Comparison of ENCODE assay signal across 8 cellular contexts in the genomic region with DNA sequence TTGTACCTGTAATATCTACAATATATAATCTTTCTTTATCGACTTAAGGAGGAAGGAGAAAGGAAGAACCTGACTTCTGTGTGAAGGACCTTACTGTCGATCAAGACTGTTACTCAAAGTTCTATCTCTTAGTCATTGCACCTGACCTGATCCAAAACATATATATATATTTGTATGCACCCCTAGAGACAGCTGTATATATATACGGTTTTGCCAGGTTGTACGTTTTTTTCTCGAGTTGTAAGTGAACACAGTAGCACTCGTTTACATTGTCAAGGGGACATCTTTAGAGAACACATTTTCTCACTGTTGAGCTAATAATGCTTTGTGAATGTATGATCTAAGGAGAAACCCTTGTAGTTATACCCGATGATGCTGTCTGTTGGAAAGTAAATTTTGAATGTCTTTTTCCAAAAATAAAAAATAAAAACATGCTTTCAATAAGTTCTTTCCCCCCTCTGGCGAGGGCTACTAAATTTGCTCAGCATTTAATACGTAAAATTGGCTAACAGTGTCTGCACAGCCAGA. TPM values are rescaled to one million over a fixed set of nuclear protein-coding genes. Genes with fewer than 3 reads are reported as not detected.
DNase-seq lines count a peak whose midpoint lies in the region; ATAC-seq and TF ChIP-seq lines count a peak whose summit lies in the region.

No MANE protein-coding gene starts in this region.

- H3K27ac Mint-ChIP-seq in naive thymus-derived CD8-positive, alpha-beta T cell: peak overlapping the region; percentile 68 to 98 (median 96)

- peak; percentile 1 for ATAC-seq in GM18870 (IDR thresholded peaks at IDR 0.05; ENCODE audit: unreplicated experiment)
- ATAC-seq in naive thymus-derived CD8-positive, alpha-beta T cell: peak; percentile 4 to 10

- H3K27ac ChIP-seq in caudate nucleus (ENCODE audit: low read depth, low read length): peak overlapping the region; percentile 85

- H3K36me3 Mint-ChIP-seq in naive thymus-derived CD8-positive, alpha-beta T cell: peaks cover 0 to 17% (median 0%) of the 10 kb centered on the region in 3 donors

- peaks cover 25 to 54% (median 46%) of the 10 kb centered on the region in 4 donors for H3K4me1 Mint-ChIP-seq in naive thymus-derived CD8-positive, alpha-beta T cell

- no peak for TF ChIP-seq CTCF in LNCaP clone FGC (IDR thresholded peaks at IDR 0.05; ENCODE audit: control insufficient read depth, extremely low read depth, insufficient read depth)

- POLR2A ChIA-PET in naive thymus-derived CD8-positive, alpha-beta T cell (lab: Charles Lee): interaction anchor here (0.8 to 3.0 kb wide), 8 partner anchors 19 to 135 kb away, joined by 3 to 57 read pairs (median 3); a partner anchor contains a TSS

- no peaks in the 10 kb centered on the region for H3K27me3 Mint-ChIP-seq in naive thymus-derived CD8-positive, alpha-beta T cell

- no peaks in the 10 kb centered on the region for H3K9me3 Mint-ChIP-seq in naive thymus-derived CD8-positive, alpha-beta T cell

- DNase-seq in LNCaP clone FGC (ENCODE audit: low read depth) (no peak), caudate nucleus (lab: John Stamatoyannopoulos, UW) (no peak), kidney tubule cell (ENCODE audit: low spot score) (no peak), D341Med (ENCODE audit: low spot score) (no peak)
- DNase-seq in naive thymus-derived CD8-positive, alpha-beta T cell: peak in 1 of 10 donors; percentile 2
- DNase-seq in stimulated activated CD4-positive, alpha-beta T cell treated with anti-CD3 and anti-CD28 coated beads, Interleukin-15, amount 100 ng/mL, for 24 hours: no peak
- DNase-seq in stimulated activated naive CD4-positive, alpha-beta T cell treated with Interleukin-2 at 50 U/mL for 16 hours (lab: John Stamatoyannopoulos, UW): no peak

- H3K4me3 ChIP-seq in LNCaP clone FGC (ENCODE audit: low read depth, low read length): peak overlapping the region; percentile 77

- peak overlapping the region; percentile 95 to 98 (median 98) for H3K4me3 Mint-ChIP-seq in naive thymus-derived CD8-positive, alpha-beta T cell

RNA-seq across cellular contexts. Expression of a gene that starts 0.5 kb away (rescaled TPM):
- total RNA-seq in naive thymus-derived CD8-positive, alpha-beta T cell: 10 to 100 TPM; 11.2 to 12.8 TPM
- 10 to 100 TPM; 10.9 to 12.0 (median 12.0) TPM for polyA plus RNA-seq in naive thymus-derived CD8-positive, alpha-beta T cell

RNA-seq across cellular contexts. Expression of a gene that starts 58.7 kb away (rescaled TPM):
- total RNA-seq in naive thymus-derived CD8-positive, alpha-beta T cell: 10 to 100 TPM; 69.9 to 78.5 TPM
- 10 to 100 TPM; 21.3 to 39.0 (median 24.6) TPM for polyA plus RNA-seq in naive thymus-derived CD8-positive, alpha-beta T cell
